ENCODE assay signal across 24 cellular contexts in genomic region chr15:27244047-27244446, GRCh38.
"Had no signal": no experiment of that assay in that cellular context is flagged by ENCODE, and none has a peak within 500 bp of the region (broad histone marks: within the 10 kb centered on the region; RNA-seq: fewer than 3 reads in every experiment).

No MANE protein-coding gene starts in this region.

- H3K4me1 ChIP-seq: gastroesophageal sphincter, neural progenitor cell, sigmoid colon, testis, vagina had no signal

- H2AFZ ChIP-seq: neural progenitor cell had no signal

- H3K36me3 ChIP-seq: cardiac muscle cell, gastroesophageal sphincter, neural progenitor cell, sigmoid colon, vagina had no signal

- H3K27ac ChIP-seq: cardiac muscle cell, epithelial cell of prostate, gastroesophageal sphincter, neural progenitor cell, sigmoid colon, testis, vagina had no signal

- H3K27me3 ChIP-seq: cardiac muscle cell, gastroesophageal sphincter, neural progenitor cell, sigmoid colon, testis, vagina had no signal

- H3K4me2 ChIP-seq: neural progenitor cell, smooth muscle cell had no signal

- H3K9me3 ChIP-seq: gastroesophageal sphincter, testis, vagina had no signal

- ATAC-seq: gastroesophageal sphincter; left ventricle myocardium superior; naive thymus-derived CD8-positive, alpha-beta T cell had no signal

- H3K4me3 ChIP-seq: cardiac muscle cell, gastroesophageal sphincter, neural progenitor cell, sigmoid colon, smooth muscle cell, testis, vagina had no signal

- DNase-seq: activated CD4-positive, alpha-beta T cell treated with anti-CD3 and anti-CD28 coated beads, Interleukin-2, amount 50 U/mL, for 4 hours; activated CD4-positive, CD25-positive, alpha-beta regulatory T cell treated with anti-CD3 and anti-CD28 coated beads, Interleukin-2, amount 50 U/mL, for 72 hours; activated CD8-positive, alpha-beta memory T cell treated with anti-CD3 and anti-CD28 coated beads for 24 hours; activated CD8-positive, alpha-beta memory T cell treated with anti-CD3 and anti-CD28 coated beads, Interleukin-2, amount 50 U/mL, for 48 hours; activated effector memory CD4-positive, alpha-beta T cell treated with Interleukin-2 at 50 U/mL for 16 hours; activated naive CD4-positive, alpha-beta T cell treated with anti-CD3 and anti-CD28 coated beads, Interleukin-2, amount 10 ng/mL, durations not matched to agents 7 days and 5 days; activated T-cell treated with anti-CD3 and anti-CD28 coated beads, Interleukin-2, amount 50 U/mL, for 48 hours; cortex of kidney; head of caudate nucleus; hypothalamus; left ventricle myocardium superior; mammary epithelial cell; naive thymus-derived CD8-positive, alpha-beta T cell; sigmoid colon; stimulated activated CD4-positive, alpha-beta T cell treated with anti-CD3 and anti-CD28 coated beads, Interleukin-15, amount 100 ng/mL, for 24 hours; stimulated activated naive CD4-positive, alpha-beta T cell; testis; trophoblast cell had no signal

- H3K9ac ChIP-seq: neural progenitor cell had no signal
